In genomic region chr6:43766964-43767461, GRCh38 we compare ENCODE assay signal across 1 cellular context.
TF ChIP-seq lines count a peak whose summit lies in the region.

No MANE protein-coding gene starts in this region.

TF ChIP-seq in WTC11, 78 proteins besides CTCF, POLR2A, EP300 and RAD21 (continued from another document):
- TF ChIP-seq ZNF425 (CRISPR knock-in tag; conservative IDR thresholded peaks at IDR 0.05) (no peak), GABPB1 (CRISPR knock-in tag; IDR thresholded peaks at IDR 0.05) (no peak), SP1 (CRISPR knock-in tag; conservative IDR thresholded peaks at IDR 0.05) (no peak), CDX4 (CRISPR knock-in tag; IDR thresholded peaks at IDR 0.05; ENCODE audit: borderline replicate concordance) (no peak), ARID4B (CRISPR knock-in tag; IDR thresholded peaks at IDR 0.05; ENCODE audit: borderline replicate concordance) (no peak), ERG (CRISPR knock-in tag; IDR thresholded peaks at IDR 0.05) (no peak), EMX1 (CRISPR knock-in tag; IDR thresholded peaks at IDR 0.05) (no peak), ZNF281 (CRISPR knock-in tag; IDR thresholded peaks at IDR 0.05) (no peak), ATF3 (CRISPR knock-in tag; conservative IDR thresholded peaks at IDR 0.05) (no peak), FOXK1 (CRISPR knock-in tag; IDR thresholded peaks at IDR 0.05) (no peak), PRRX2 (CRISPR knock-in tag; IDR thresholded peaks at IDR 0.05) (no peak)
